Comparison of ENCODE assay signal across 1 cellular context in genomic region chr1:149886396-149887195, GRCh38.
A peak's percentile ranks its signal among the peaks of the same experiment; 100 is the strongest.
TF ChIP-seq lines count a peak whose summit lies in the region.

No MANE protein-coding gene starts in this region.

TF ChIP-seq in GM12878, 131 proteins besides CTCF, POLR2A, EP300 and RAD21 (continued from another document):
- TF ChIP-seq IRF5 (IDR thresholded peaks at IDR 0.05; ENCODE audit: borderline replicate concordance) = no peak
- no peak for TF ChIP-seq PAX5 (IDR thresholded peaks at IDR 0.05; ENCODE audit: borderline replicate concordance, low read depth, low read length)
- TF ChIP-seq BCL3 (IDR thresholded peaks at IDR 0.05; ENCODE audit: borderline replicate concordance, insufficient read depth, low read depth, low read length, poor library complexity, severe bottlenecking) = peak; percentile 10
- no peak for TF ChIP-seq BHLHE40 (IDR thresholded peaks at IDR 0.05; ENCODE audit: borderline replicate concordance in 1 of 2, low read depth in 2 of 2, low read length in 1 of 2)
- peak; percentile 6 for TF ChIP-seq MEF2B (IDR thresholded peaks at IDR 0.05; ENCODE audit: partially characterized antibody, poor library complexity, severe bottlenecking)
- TF ChIP-seq ZBED1 (IDR thresholded peaks at IDR 0.05; ENCODE audit: borderline replicate concordance) = peak; percentile 98
- no peak for TF ChIP-seq SREBF1 (IDR thresholded peaks at IDR 0.05; ENCODE audit: low read length)
- no peak for TF ChIP-seq SUPT20H (IDR thresholded peaks at IDR 0.05; ENCODE audit: borderline replicate concordance, control insufficient read depth, low read depth, low read length)
- TF ChIP-seq ZZZ3 (IDR thresholded peaks at IDR 0.05; ENCODE audit: control insufficient read depth, insufficient read length, low read depth) = no peak
- peak; percentile 98 for TF ChIP-seq SMAD1 (IDR thresholded peaks at IDR 0.05; ENCODE audit: low read depth, partially characterized antibody)
- TF ChIP-seq STAT3 (IDR thresholded peaks at IDR 0.05; ENCODE audit: low read depth, low read length) = no peak
- TF ChIP-seq CHD1 (IDR thresholded peaks at IDR 0.05; ENCODE audit: low read depth, low read length) = peak; percentile 92
- TF ChIP-seq TARDBP (IDR thresholded peaks at IDR 0.05; ENCODE audit: borderline replicate concordance) = no peak; the same call in 1 of the 2 replicates
- TF ChIP-seq SMAD5 (IDR thresholded peaks at IDR 0.05; ENCODE audit: low read depth) = peak; percentile 97
- TF ChIP-seq WRNIP1 (IDR thresholded peaks at IDR 0.05; ENCODE audit: borderline replicate concordance, low read depth, low read length) = no peak
- TF ChIP-seq POLR2AphosphoS5 (IDR thresholded peaks at IDR 0.05; ENCODE audit: low read length) = peak; percentile 96
- no peak for TF ChIP-seq HSF1 (IDR thresholded peaks at IDR 0.05; ENCODE audit: low read depth, low read length)
- TF ChIP-seq MEF2A (IDR thresholded peaks at IDR 0.05; ENCODE audit: insufficient read depth, low read depth, low read length) = peak; percentile 49; the same call in 1 of the 2 replicates
- TF ChIP-seq KAT2A (conservative IDR thresholded peaks at IDR 0.05; ENCODE audit: control insufficient read depth, low read depth, low read length) = peak; percentile 49
- TF ChIP-seq RAD51 (IDR thresholded peaks at IDR 0.05) = no peak
- TF ChIP-seq FOXM1 (IDR thresholded peaks at IDR 0.05; ENCODE audit: low read depth, low read length) = peak; percentile 30; the same call in 1 of the 2 replicates
- TF ChIP-seq ZBTB40 (IDR thresholded peaks at IDR 0.05; ENCODE audit: borderline replicate concordance) = no peak; the same call in none of the 2 replicates
- 0 out of 2 replicates have a peak, but pooled peaks have one; percentile 5 for TF ChIP-seq FOXK2 (IDR thresholded peaks at IDR 0.05)
TF ChIP-seq in GM12878: peak in this region for 63.
